ENCODE assay signal across 10 cellular contexts in the genomic region with DNA sequence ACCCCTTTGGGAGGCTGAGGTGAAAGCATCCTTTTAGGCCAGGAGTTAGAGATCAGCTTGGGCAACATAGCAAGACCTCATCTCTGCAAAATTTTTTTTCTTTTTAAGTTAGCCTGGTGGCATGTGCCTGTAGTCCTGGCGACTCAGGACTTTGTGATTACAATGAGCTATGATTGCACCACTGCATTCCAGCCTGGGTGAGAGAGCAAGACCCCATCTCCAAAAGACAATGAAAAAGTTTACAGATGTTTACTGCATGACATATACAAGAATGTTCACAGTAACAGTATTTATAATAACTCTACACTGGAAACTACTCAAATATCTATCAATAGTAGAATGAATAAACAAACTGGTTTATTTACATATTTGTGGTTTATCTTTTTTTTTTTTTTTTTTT.
"Had no signal": no experiment of that assay in that cellular context is flagged by ENCODE, and none has a peak within 500 bp of the region (broad histone marks: within the 10 kb centered on the region; RNA-seq: fewer than 3 reads in every experiment).

No MANE protein-coding gene starts in this region.

- H3K9me3 ChIP-seq: psoas muscle, upper lobe of right lung had no signal

- H3K4me3 ChIP-seq: heart left ventricle, psoas muscle, upper lobe of right lung had no signal

- DNase-seq: activated CD4-positive, alpha-beta T cell treated with anti-CD3 and anti-CD28 coated beads, Interleukin-2, amount 10 ng/mL, durations not matched to agents 24 days and 14 days; activated naive CD4-positive, alpha-beta T cell treated with anti-CD3 and anti-CD28 coated beads for 36 hours; effector memory CD4-positive, alpha-beta T cell; foreskin melanocyte; heart left ventricle; natural killer cell; psoas muscle; stimulated activated CD4-positive, alpha-beta T cell treated with anti-CD3 and anti-CD28 coated beads, Interleukin-2, amount 100 ng/mL, for 48 hours; stimulated activated CD8-positive, alpha-beta memory T cell treated with anti-CD3 and anti-CD28 coated beads, Interleukin-4, amount 100 ng/mL, for 48 hours; upper lobe of right lung had no signal

- H3K27me3 ChIP-seq: heart left ventricle, upper lobe of right lung had no signal

- H3K36me3 ChIP-seq: heart left ventricle, upper lobe of right lung had no signal

- H3K4me1 ChIP-seq: heart left ventricle, psoas muscle, upper lobe of right lung had no signal

- H3K27ac ChIP-seq: heart left ventricle, psoas muscle, upper lobe of right lung had no signal

- ATAC-seq: heart left ventricle, natural killer cell, psoas muscle had no signal
